In genomic region chr1:77680173-77680572, GRCh38 we compare ENCODE assay signal across 12 cellular contexts. TPM values are rescaled to one million over a fixed set of nuclear protein-coding genes. Genes with fewer than 3 reads are reported as not detected.
DNase-seq lines count a peak whose midpoint lies in the region; ATAC-seq, FAIRE-seq and TF ChIP-seq lines count a peak whose summit lies in the region.
"Had no signal": no experiment of that assay in that cellular context is flagged by ENCODE, and none has a peak within 500 bp of the region (broad histone marks: within the 10 kb centered on the region; RNA-seq: fewer than 3 reads in every experiment).

No MANE protein-coding gene starts in this region.

- POLR2A ChIA-PET in A549 (lab: Yijun Ruan, JAX) (no interaction called here), PC-3 (lab: Charles Lee; ENCODE audit: unreplicated experiment) (interaction anchor here (0.5 kb wide), 1 partner anchor 62 kb away, joined by 6 read pairs; no protein-coding TSS in a partner anchor)

- BruUV-seq in PC-3 (replicated peaks; lab: Mats Ljungman, UMichigan), result no TSS peak

- H3K9me3 ChIP-seq in A549, result no peaks in the 10 kb centered on the region
- no peaks in the 10 kb centered on the region for H3K9me3 ChIP-seq in DND-41 (ENCODE audit: insufficient read depth, low read length, severe bottlenecking)
- H3K9me3 ChIP-seq in PC-3 (ENCODE audit: low read length), result no peaks in the 10 kb centered on the region
- H3K9me3 ChIP-seq: transverse colon had no signal

- H3K9ac ChIP-seq in DND-41 (ENCODE audit: low read depth, low read length) (no peak overlapping the region), PC-3 (ENCODE audit: low read length) (no peak overlapping the region)

- TF ChIP-seq CTCF in A549 (IDR thresholded peaks at IDR 0.05) (no peak), DND-41 (IDR thresholded peaks at IDR 0.05; ENCODE audit: borderline replicate concordance, extremely low read depth, low read length, poor library complexity, severe bottlenecking) (no peak), PC-3 (conservative IDR thresholded peaks at IDR 0.05; ENCODE audit: low read depth, low read length) (no peak), fibroblast of mammary gland (conservative IDR thresholded peaks at IDR 0.05; ENCODE audit: control insufficient read depth, insufficient read depth, low read depth, low read length) (no peak)

- H3K79me2 ChIP-seq in DND-41 (ENCODE audit: insufficient read depth, low read length) (peaks cover 78% of the 10 kb centered on the region), PC-3 (ENCODE audit: low read length) (peaks cover 76% of the 10 kb centered on the region)

- no peak overlapping the region for H3K27ac ChIP-seq in A549
- no peak overlapping the region for H3K27ac ChIP-seq in DND-41 (ENCODE audit: low read length)
- no peak overlapping the region for H3K27ac ChIP-seq in PC-3 (ENCODE audit: low read length)
- H3K27ac ChIP-seq: transverse colon had no signal

- H2AFZ ChIP-seq in DND-41 (ENCODE audit: low read depth, low read length) (no peak overlapping the region), PC-3 (ENCODE audit: low read length) (no peak overlapping the region)

- TF ChIP-seq RAD21 in A549 (conservative IDR thresholded peaks at IDR 0.05 in 1 of 2, IDR thresholded peaks at IDR 0.05 in 1 of 2), result no peak

- DNase-seq in A549 (ENCODE audit: low read depth in 1 of 2, low spot score in 1 of 2) (no peak), DND-41 (no peak), PC-3 (no peak), fibroblast of mammary gland (ENCODE audit: low read depth) (peak; percentile 24), DMS79 treated with DMSO at 0.1 percent for 48 hours (lab: John Stamatoyannopoulos, UW) (no peak), GM12891 (ENCODE audit: insufficient read length, low spot score) (no peak)
- no peak for DNase-seq in stimulated activated CD4-positive, alpha-beta T cell treated with anti-CD3 and anti-CD28 coated beads, Interleukin-2, amount 100 ng/mL, for 24 hours
- DNase-seq in effector CD8-positive, alpha-beta T cell (lab: John Stamatoyannopoulos, UW), result no peak
- DNase-seq: NCI-H1105, NCI-H69, retina, transverse colon had no signal

- intact Hi-C loops in PC-3 (cut with micrococcal nuclease), result loop anchor here (5.0 to 10.0 kb wide), 2 partner anchors 145 to 207 kb away; partner anchors contain the start of gene NEXN

- FAIRE-seq in A549 (lab: Jason Lieb, UNC), result no peak
- FAIRE-seq in GM12891 (lab: Jason Lieb, UNC), result no peak

- H3K36me3 ChIP-seq in DND-41 (ENCODE audit: insufficient read depth, low read length), result peaks cover 8% of the 10 kb centered on the region
- peaks cover 3% of the 10 kb centered on the region; the same call in 1 of the 2 replicates for H3K36me3 ChIP-seq in PC-3 (ENCODE audit: low read depth, low read length)
- H3K36me3 ChIP-seq: transverse colon had no signal

- H4K20me1 ChIP-seq in DND-41 (ENCODE audit: insufficient read depth, low read length) (peaks cover 56% of the 10 kb centered on the region), PC-3 (ENCODE audit: low read length) (peaks cover 61% of the 10 kb centered on the region)

- H3K27me3 ChIP-seq in DND-41 (ENCODE audit: insufficient read depth, low read length, poor library complexity) (no peaks in the 10 kb centered on the region), PC-3 (ENCODE audit: low read length) (no peaks in the 10 kb centered on the region)
- H3K27me3 ChIP-seq: transverse colon had no signal

- TF ChIP-seq POLR2A in A549 (IDR thresholded peaks at IDR 0.05; ENCODE audit: low read length) (no peak), GM12891 (IDR thresholded peaks at IDR 0.05; ENCODE audit: low read depth, low read length) (no peak)

- peaks cover 66% of the 10 kb centered on the region for H3K4me1 ChIP-seq in A549
- peaks cover 45% of the 10 kb centered on the region for H3K4me1 ChIP-seq in DND-41 (ENCODE audit: insufficient read depth, low read length)
- peaks cover 42% of the 10 kb centered on the region for H3K4me1 ChIP-seq in PC-3 (ENCODE audit: insufficient read depth, low read length)

- 91% methylated on average over 2 of the region's 2 CpGs for WGBS in A549 (ENCODE audit: missing lambda C conversion rate)

- ATAC-seq in A549 (no peak), DND-41 (ENCODE audit: insufficient read depth, low read depth) (no peak), PC-3 (no peak)

- TF ChIP-seq EP300 in A549 (IDR thresholded peaks at IDR 0.05), result no peak

- H3K4me3 ChIP-seq in A549 (no peak overlapping the region), DND-41 (ENCODE audit: low read depth in 1 of 2, low read length in 2 of 2) (peak overlapping the region in 1 of 2 experiments; percentile 36; a peak in 2 of 4 replicates), PC-3 (ENCODE audit: low read length) (peak overlapping the region; percentile 36; the same call in 1 of the 2 replicates), fibroblast of mammary gland (ENCODE audit: control insufficient read depth, low read depth, low read length) (no peak overlapping the region)
- H3K4me3 ChIP-seq: transverse colon had no signal

- no peaks in the 10 kb centered on the region for H3K9me2 ChIP-seq in PC-3 (replicated peaks; ENCODE audit: low read length)

- CTCF ChIA-PET in A549 (lab: Yijun Ruan, JAX), result no interaction called here
- CTCF ChIA-PET in PC-3 (lab: Charles Lee), result no interaction called here

- H3K4me2 ChIP-seq in A549 (peak overlapping the region; percentile 78), DND-41 (ENCODE audit: insufficient read depth, low read length) (peak overlapping the region; percentile 89), PC-3 (ENCODE audit: low read length) (peak overlapping the region; percentile 97)

- no peaks in the 10 kb centered on the region for H3F3A ChIP-seq in PC-3 (ENCODE audit: low read length, unreplicated experiment)

TF ChIP-seq in A549, 52 proteins besides CTCF, POLR2A, EP300 and RAD21:
- TF ChIP-seq NPAS2 (CRISPR knock-in tag; IDR thresholded peaks at IDR 0.05; ENCODE audit: borderline replicate concordance), result no peak
- TF ChIP-seq JUNB (IDR thresholded peaks at IDR 0.05), result no peak
- no peak for TF ChIP-seq USF2 (IDR thresholded peaks at IDR 0.05)
- TF ChIP-seq RCOR1 (IDR thresholded peaks at IDR 0.05; ENCODE audit: low read depth, low read length), result no peak
- no peak for TF ChIP-seq POLR2AphosphoS2 (conservative IDR thresholded peaks at IDR 0.05; ENCODE audit: low read length)
- no peak for TF ChIP-seq HOXB5 (CRISPR knock-in tag; IDR thresholded peaks at IDR 0.05)
- TF ChIP-seq NFE2L2 (conservative IDR thresholded peaks at IDR 0.05; ENCODE audit: low read length), result no peak

TF ChIP-seq in GM12891, 5 proteins besides CTCF, POLR2A, EP300 and RAD21:
- TF ChIP-seq POU2F2 (IDR thresholded peaks at IDR 0.05; ENCODE audit: low read depth, low read length) (no peak), TAF1 (IDR thresholded peaks at IDR 0.05; ENCODE audit: low read depth, low read length) (no peak), POLR2AphosphoS5 (IDR thresholded peaks at IDR 0.05; ENCODE audit: low read depth, low read length) (no peak), SPI1 (IDR thresholded peaks at IDR 0.05; ENCODE audit: low read depth, low read length) (no peak)

RNA-seq across cellular contexts. Expression of gene ZZZ3, which starts 2.3 kb away (rescaled TPM):
- polyA plus RNA-seq in A549 (2011; rRNA removed) (30.0 and 32.2 TPM in 2 replicates), A549 (2017; fragmentation: RNase III; extraction: RNeasy Plus Mini Kit Qiagen cat#74134 plus additional on column Dnase treatment) (20.7 to 25.6 TPM (median 22.7 TPM) in 3 replicates)
- polyA plus RNA-seq in A549 (2012; cell fraction: cytosol; rRNA removed), result 6.2 and 6.6 TPM in 2 replicates
- 6.3 and 12.0 TPM in 2 replicates for polyA plus RNA-seq in A549 (2012; cell fraction: nucleus; rRNA removed)
- 17.6 and 23.3 TPM in 2 replicates for polyA minus RNA-seq in A549 (2011; rRNA and poly(A)+ RNA removed)
- total RNA-seq in PC-3 (2014; rRNA removed), result 58.1 and 77.8 TPM in 2 replicates
- 8.3 TPM for polyA plus RNA-seq in GM12891 (2012; ENCODE audit: low read depth, missing spikeins)
